In the genomic region with DNA sequence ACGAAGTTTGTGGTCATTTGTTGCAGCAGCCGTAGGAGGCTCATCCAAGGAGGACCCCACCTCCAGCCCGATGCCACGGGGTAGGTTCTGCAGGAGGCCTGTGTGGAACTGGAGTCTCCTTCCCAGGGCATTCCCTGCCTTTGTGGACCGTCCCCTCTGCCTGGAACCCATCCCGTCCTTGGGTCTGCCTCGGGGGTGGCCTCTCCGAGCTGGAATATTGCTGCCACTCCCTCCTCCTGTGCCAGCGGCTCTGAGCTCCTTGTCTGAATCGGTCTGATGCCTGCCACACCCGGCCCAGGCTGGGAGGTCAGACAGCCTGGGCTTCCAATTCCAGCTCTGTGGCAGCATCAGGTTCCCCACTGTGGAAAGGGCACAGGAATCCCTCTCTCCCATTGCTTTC, we compare ENCODE assay signal across 12 cellular contexts. TPM values are rescaled to one million over a fixed set of nuclear protein-coding genes. Genes with fewer than 3 reads are reported as not detected.
"Had no signal": no experiment of that assay in that cellular context is flagged by ENCODE, and none has a peak within 500 bp of the region (broad histone marks: within the 10 kb centered on the region; RNA-seq: fewer than 3 reads in every experiment).

No MANE protein-coding gene starts in this region.

- H3K27ac ChIP-seq: GM23248 had no signal

- DNase-seq: GM23248, GOT3, H9, HCEC 1CT, HFFc6 had no signal

- FAIRE-seq: H54 had no signal

- ATAC-seq: HCT116 had no signal

- H3K4me1 ChIP-seq: HAP-1 had no signal

- H3K4me2 ChIP-seq: GM23338 had no signal

- H3K9ac ChIP-seq: GM23248 had no signal

- H3K9me3 ChIP-seq: HAP-1 had no signal

- H2AFZ ChIP-seq: GM23248, GM23338 had no signal

- H3K36me3 ChIP-seq: HAP-1 had no signal

- H3K4me3 ChIP-seq: GM23248, GM23338, HAP-1 had no signal

RNA-seq across cellular contexts. Expression of a gene that starts 18.8 kb away (rescaled TPM):
- total RNA-seq: GM23248, H4, HFFc6 had no signal

RNA-seq across cellular contexts. Expression of a gene that starts 25.3 kb away (rescaled TPM):
- total RNA-seq: GM23248, GM23338, H1, H4, H7, H9, HFFc6 had no signal
- polyA plus RNA-seq: GM23248, GM23338, H1 had no signal
